In the genomic region with DNA sequence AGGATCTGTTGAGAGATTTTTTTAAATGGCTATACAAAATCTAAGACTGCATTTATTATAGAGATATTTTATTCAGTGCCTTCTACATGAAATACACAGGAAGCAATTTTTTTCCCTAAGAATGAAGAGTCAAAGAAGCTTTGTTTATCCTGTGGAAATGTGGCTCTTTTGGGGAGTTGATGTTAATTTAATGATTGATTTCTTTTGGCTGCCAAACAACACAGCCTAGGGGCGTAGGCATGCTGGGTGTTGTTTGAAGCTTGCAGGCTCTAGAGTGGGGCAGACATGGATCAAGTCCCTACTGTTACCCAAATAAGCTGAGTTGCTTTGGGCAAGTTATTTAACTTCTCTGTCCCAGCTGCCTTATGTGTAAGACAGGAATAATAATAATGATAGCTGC, we compare ENCODE assay signal across 1 cellular context.
TF ChIP-seq lines count a peak whose summit lies in the region.

No MANE protein-coding gene starts in this region.

TF ChIP-seq in GM23338, 12 proteins besides CTCF, POLR2A, EP300 and RAD21 (continued from another document):
- TF ChIP-seq, protein P1, sequence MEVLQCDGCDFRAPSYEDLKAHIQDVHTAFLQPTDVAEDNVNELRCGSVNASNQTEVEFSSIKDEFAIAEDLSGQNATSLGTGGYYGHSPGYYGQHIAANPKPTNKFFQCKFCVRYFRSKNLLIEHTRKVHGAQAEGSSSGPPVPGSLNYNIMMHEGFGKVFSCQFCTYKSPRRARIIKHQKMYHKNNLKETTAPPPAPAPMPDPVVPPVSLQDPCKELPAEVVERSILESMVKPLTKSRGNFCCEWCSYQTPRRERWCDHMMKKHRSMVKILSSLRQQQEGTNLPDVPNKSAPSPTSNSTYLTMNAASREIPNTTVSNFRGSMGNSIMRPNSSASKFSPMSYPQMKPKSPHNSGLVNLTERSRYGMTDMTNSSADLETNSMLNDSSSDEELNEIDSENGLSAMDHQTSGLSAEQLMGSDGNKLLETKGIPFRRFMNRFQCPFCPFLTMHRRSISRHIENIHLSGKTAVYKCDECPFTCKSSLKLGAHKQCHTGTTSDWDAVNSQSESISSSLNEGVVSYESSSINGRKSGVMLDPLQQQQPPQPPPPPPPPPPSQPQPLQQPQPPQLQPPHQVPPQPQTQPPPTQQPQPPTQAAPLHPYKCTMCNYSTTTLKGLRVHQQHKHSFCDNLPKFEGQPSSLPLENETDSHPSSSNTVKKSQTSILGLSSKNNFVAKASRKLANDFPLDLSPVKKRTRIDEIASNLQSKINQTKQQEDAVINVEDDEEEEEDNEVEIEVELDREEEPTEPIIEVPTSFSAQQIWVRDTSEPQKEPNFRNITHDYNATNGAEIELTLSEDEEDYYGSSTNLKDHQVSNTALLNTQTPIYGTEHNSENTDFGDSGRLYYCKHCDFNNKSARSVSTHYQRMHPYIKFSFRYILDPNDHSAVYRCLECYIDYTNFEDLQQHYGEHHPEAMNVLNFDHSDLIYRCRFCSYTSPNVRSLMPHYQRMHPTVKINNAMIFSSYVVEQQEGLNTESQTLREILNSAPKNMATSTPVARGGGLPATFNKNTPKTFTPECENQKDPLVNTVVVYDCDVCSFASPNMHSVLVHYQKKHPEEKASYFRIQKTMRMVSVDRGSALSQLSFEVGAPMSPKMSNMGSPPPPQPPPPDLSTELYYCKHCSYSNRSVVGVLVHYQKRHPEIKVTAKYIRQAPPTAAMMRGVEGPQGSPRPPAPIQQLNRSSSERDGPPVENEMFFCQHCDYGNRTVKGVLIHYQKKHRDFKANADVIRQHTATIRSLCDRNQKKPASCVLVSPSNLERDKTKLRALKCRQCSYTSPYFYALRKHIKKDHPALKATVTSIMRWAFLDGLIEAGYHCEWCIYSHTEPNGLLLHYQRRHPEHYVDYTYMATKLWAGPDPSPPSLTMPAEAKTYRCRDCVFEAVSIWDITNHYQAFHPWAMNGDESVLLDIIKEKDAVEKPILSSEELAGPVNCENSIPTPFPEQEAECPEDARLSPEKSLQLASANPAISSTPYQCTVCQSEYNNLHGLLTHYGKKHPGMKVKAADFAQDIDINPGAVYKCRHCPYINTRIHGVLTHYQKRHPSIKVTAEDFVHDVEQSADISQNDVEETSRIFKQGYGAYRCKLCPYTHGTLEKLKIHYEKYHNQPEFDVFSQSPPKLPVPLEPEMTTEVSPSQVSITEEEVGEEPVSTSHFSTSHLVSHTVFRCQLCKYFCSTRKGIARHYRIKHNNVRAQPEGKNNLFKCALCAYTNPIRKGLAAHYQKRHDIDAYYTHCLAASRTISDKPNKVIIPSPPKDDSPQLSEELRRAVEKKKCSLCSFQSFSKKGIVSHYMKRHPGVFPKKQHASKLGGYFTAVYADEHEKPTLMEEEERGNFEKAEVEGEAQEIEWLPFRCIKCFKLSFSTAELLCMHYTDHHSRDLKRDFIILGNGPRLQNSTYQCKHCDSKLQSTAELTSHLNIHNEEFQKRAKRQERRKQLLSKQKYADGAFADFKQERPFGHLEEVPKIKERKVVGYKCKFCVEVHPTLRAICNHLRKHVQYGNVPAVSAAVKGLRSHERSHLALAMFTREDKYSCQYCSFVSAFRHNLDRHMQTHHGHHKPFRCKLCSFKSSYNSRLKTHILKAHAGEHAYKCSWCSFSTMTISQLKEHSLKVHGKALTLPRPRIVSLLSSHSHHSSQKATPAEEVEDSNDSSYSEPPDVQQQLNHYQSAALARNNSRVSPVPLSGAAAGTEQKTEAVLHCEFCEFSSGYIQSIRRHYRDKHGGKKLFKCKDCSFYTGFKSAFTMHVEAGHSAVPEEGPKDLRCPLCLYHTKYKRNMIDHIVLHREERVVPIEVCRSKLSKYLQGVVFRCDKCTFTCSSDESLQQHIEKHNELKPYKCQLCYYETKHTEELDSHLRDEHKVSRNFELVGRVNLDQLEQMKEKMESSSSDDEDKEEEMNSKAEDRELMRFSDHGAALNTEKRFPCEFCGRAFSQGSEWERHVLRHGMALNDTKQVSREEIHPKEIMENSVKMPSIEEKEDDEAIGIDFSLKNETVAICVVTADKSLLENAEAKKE (CRISPR knock-in tag; IDR thresholded peaks at IDR 0.05) = no peak
- TF ChIP-seq EZH2phosphoT487 (IDR thresholded peaks at IDR 0.05; ENCODE audit: unreplicated experiment) (no peak), STAT1 (IDR thresholded peaks at IDR 0.05; ENCODE audit: unreplicated experiment) (no peak), ZNF114 (CRISPR knock-in tag; IDR thresholded peaks at IDR 0.05) (no peak), POLR2AphosphoS5 (IDR thresholded peaks at IDR 0.05; ENCODE audit: low read depth) (no peak), NANOG (IDR thresholded peaks at IDR 0.05; ENCODE audit: borderline replicate concordance) (no peak), ZNF331 (CRISPR knock-in tag; IDR thresholded peaks at IDR 0.05; ENCODE audit: low read depth) (no peak), JUNB (IDR thresholded peaks at IDR 0.05; ENCODE audit: unreplicated experiment) (no peak), EZH2 (IDR thresholded peaks at IDR 0.05; ENCODE audit: low read depth, unreplicated experiment) (no peak)
- TF ChIP-seq, protein P2, sequence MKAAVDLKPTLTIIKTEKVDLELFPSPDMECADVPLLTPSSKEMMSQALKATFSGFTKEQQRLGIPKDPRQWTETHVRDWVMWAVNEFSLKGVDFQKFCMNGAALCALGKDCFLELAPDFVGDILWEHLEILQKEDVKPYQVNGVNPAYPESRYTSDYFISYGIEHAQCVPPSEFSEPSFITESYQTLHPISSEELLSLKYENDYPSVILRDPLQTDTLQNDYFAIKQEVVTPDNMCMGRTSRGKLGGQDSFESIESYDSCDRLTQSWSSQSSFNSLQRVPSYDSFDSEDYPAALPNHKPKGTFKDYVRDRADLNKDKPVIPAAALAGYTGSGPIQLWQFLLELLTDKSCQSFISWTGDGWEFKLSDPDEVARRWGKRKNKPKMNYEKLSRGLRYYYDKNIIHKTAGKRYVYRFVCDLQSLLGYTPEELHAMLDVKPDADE (IDR thresholded peaks at IDR 0.05) = no peak
